ENCODE assay signal across 17 cellular contexts in genomic region chr20:59147197-59147596, GRCh38. TPM values are rescaled to one million over a fixed set of nuclear protein-coding genes. Genes with fewer than 3 reads are reported as not detected.
A peak's percentile ranks its signal among the peaks of the same experiment; 100 is the strongest.
DNase-seq lines count a peak whose midpoint lies in the region; ATAC-seq and TF ChIP-seq lines count a peak whose summit lies in the region.
"Had no signal": no experiment of that assay in that cellular context is flagged by ENCODE, and none has a peak within 500 bp of the region (broad histone marks: within the 10 kb centered on the region; RNA-seq: fewer than 3 reads in every experiment).

No MANE protein-coding gene starts in this region.

- H3K36me3 Mint-ChIP-seq in activated T-cell treated with anti-CD3 and anti-CD28 coated beads, Interleukin-2, amount 50 U/mL, for 4 hours (ENCODE audit: insufficient read depth) = peaks cover 5% of the 10 kb centered on the region

- H3K36me3 ChIP-seq in urinary bladder (ENCODE audit: insufficient read depth) = no peaks in the 10 kb centered on the region
- H3K36me3 ChIP-seq: pancreas had no signal

- H3K4me1 ChIP-seq in mononuclear cell (ENCODE audit: insufficient read depth, low read length) (peaks cover 69% of the 10 kb centered on the region), urinary bladder (ENCODE audit: insufficient read depth) (no peaks in the 10 kb centered on the region)
- H3K4me1 ChIP-seq: pancreas had no signal

- WGBS in urinary bladder = 49% methylated on average over 3 of the region's 3 CpGs

- peak overlapping the region; percentile 83 for H3K4me3 Mint-ChIP-seq in activated T-cell treated with anti-CD3 and anti-CD28 coated beads, Interleukin-2, amount 50 U/mL, for 4 hours
- H3K4me3 Mint-ChIP-seq: dendritic cell treated with granulocyte-macrophage colony-stimulating factor and Interleukin-4, amounts not matched to agents 40 ng/mL and 50 ng/mL, for 4 days had no signal

- no peaks in the 10 kb centered on the region for H3K27me3 ChIP-seq in dorsolateral prefrontal cortex
- no peaks in the 10 kb centered on the region for H3K27me3 ChIP-seq in mononuclear cell (ENCODE audit: insufficient read depth, low read length)
- H3K27me3 ChIP-seq: pancreas had no signal

- TF ChIP-seq CTCF in dorsolateral prefrontal cortex (IDR thresholded peaks at IDR 0.05 in 54 of 56, conservative IDR thresholded peaks at IDR 0.05 in 2 of 56; ENCODE audit: low read depth in 1 of 56, partially characterized antibody in 56 of 56) = no peak
- no peak for TF ChIP-seq CTCF in GM20000 (IDR thresholded peaks at IDR 0.05; ENCODE audit: extremely low read depth, missing control alignments)

- peaks cover 82% of the 10 kb centered on the region for H3K4me1 Mint-ChIP-seq in activated T-cell treated with anti-CD3 and anti-CD28 coated beads, Interleukin-2, amount 50 U/mL, for 4 hours (ENCODE audit: low read depth)

- no peaks in the 10 kb centered on the region for H3K27me3 Mint-ChIP-seq in activated T-cell treated with anti-CD3 and anti-CD28 coated beads, Interleukin-2, amount 50 U/mL, for 4 hours (ENCODE audit: low read depth)

- H3K27ac ChIP-seq in dorsolateral prefrontal cortex = peak overlapping the region in 18 of 59 donors; percentile 0 to 71 (median 51)
- no peak overlapping the region for H3K27ac ChIP-seq in urinary bladder (ENCODE audit: low read depth)
- H3K27ac ChIP-seq: pancreas, VCaP had no signal

- no peak for ATAC-seq in activated T-cell treated with anti-CD3 and anti-CD28 coated beads, Interleukin-2, amount 50 U/mL, for 4 hours
- ATAC-seq in left colon = no peak
- ATAC-seq: pancreas had no signal

- H3K4me3 ChIP-seq in dorsolateral prefrontal cortex = peak overlapping the region in 55 of 59 donors; percentile 8 to 61 (median 43)
- H3K4me3 ChIP-seq in mononuclear cell (ENCODE audit: low read length) = peak overlapping the region; percentile 40
- peak overlapping the region; percentile 5 for H3K4me3 ChIP-seq in urinary bladder (ENCODE audit: low read depth, low read length)
- H3K4me3 ChIP-seq: pancreas had no signal

- no peak for DNase-seq in activated T-cell treated with anti-CD3 and anti-CD28 coated beads, Interleukin-2, amount 50 U/mL, for 4 hours
- no peak for DNase-seq in activated T-cell treated with anti-CD3 and anti-CD28 coated beads, Interleukin-2, amount 50 U/mL, for 1 hour
- DNase-seq in dorsolateral prefrontal cortex (no peak), left colon (no peak), NCI-H2029 treated with DMSO at 0.1 percent for 48 hours (lab: John Stamatoyannopoulos, UW) (no peak), GM20000 (ENCODE audit: low spot score) (no peak)
- DNase-seq: DND-41; foreskin melanocyte; NCI-H1105 treated with DMSO at 0.1 percent for 48 hours; NCI-H526; pancreas; SHP77 treated with DMSO at 0.1 percent for 48 hours; stimulated activated CD4-positive, alpha-beta T cell treated with anti-CD3 and anti-CD28 coated beads, Interleukin-2, amount 100 ng/mL, for 24 hours had no signal

- intact Hi-C loops in dorsolateral prefrontal cortex (cut with DNase I) = no loop called here
- intact Hi-C loops in left colon (cut with DNase I, micrococcal nuclease) = no loop called here

- no peaks in the 10 kb centered on the region for H3K9me3 ChIP-seq in mononuclear cell (ENCODE audit: low read depth, low read length)
- H3K9me3 ChIP-seq: pancreas had no signal

- no peaks in the 10 kb centered on the region for H3K9me3 Mint-ChIP-seq in activated T-cell treated with anti-CD3 and anti-CD28 coated beads, Interleukin-2, amount 50 U/mL, for 4 hours
- H3K9me3 Mint-ChIP-seq: dendritic cell treated with granulocyte-macrophage colony-stimulating factor and Interleukin-4, amounts not matched to agents 40 ng/mL and 50 ng/mL, for 4 days had no signal

RNA-seq across cellular contexts. Expression of gene ZNF831, which starts 16.4 kb away (rescaled TPM):
- 1 to 10 TPM; 1.8 to 2.5 (median 2.2) TPM for total RNA-seq in activated T-cell treated with anti-CD3 and anti-CD28 coated beads, Interleukin-2, amount 50 U/mL, for 4 hours
- 10 to 100 TPM in 1 of 120 experiments, 1 to 10 TPM in 119; 1.3 to 10.7 (median 5.6) TPM for total RNA-seq in dorsolateral prefrontal cortex
- 19.8 TPM for total RNA-seq in mononuclear cell
- total RNA-seq in urinary bladder = 0.69 TPM
- 0.18 TPM for polyA plus RNA-seq in urinary bladder
- total RNA-seq in left colon = under 1 TPM; 0.15 to 0.61 TPM
